ENCODE assay signal across 2 cellular contexts in the genomic region with DNA sequence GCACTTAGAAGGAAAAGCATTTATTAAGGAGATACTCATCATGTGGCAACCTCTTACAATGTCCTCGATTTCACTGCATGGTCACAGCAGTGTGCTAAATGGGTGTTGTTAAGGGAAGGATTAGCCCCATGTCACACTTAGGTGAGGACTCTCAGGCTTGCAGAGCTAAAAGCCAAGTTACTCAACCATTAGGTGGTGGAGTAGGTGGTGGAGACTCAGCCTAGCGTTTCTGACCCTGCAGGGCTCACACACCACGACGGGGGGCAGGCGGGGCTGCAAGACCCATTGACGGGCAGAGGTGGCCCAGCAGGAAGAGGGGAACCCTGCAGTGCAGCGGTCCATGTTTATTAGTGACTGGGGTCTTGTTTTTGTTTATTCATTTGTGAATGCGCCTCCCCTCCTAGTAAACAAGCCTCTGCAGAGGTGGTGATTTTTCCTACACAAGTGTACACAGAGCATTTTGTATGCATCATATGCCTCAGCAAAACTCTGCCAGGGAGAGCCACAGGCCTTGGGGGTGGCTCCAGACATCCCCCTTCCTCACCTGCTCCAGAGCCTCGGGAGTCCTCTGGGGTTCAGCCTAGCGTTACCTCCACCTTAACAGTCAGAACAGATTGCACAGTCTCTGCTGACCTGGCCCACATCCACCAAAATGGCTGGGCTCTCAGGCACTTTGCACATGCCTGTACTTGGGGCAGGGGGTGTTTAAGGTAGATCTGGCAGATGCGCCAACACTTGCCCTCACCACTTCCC.
TF ChIP-seq lines count a peak whose summit lies in the region.

No MANE protein-coding gene starts in this region.

TF ChIP-seq in GM23338, 12 proteins besides CTCF, POLR2A, EP300 and RAD21:
- no peak for TF ChIP-seq ETS1 (IDR thresholded peaks at IDR 0.05)
- no peak for TF ChIP-seq JUNB (IDR thresholded peaks at IDR 0.05; ENCODE audit: unreplicated experiment)
- TF ChIP-seq, protein P1, sequence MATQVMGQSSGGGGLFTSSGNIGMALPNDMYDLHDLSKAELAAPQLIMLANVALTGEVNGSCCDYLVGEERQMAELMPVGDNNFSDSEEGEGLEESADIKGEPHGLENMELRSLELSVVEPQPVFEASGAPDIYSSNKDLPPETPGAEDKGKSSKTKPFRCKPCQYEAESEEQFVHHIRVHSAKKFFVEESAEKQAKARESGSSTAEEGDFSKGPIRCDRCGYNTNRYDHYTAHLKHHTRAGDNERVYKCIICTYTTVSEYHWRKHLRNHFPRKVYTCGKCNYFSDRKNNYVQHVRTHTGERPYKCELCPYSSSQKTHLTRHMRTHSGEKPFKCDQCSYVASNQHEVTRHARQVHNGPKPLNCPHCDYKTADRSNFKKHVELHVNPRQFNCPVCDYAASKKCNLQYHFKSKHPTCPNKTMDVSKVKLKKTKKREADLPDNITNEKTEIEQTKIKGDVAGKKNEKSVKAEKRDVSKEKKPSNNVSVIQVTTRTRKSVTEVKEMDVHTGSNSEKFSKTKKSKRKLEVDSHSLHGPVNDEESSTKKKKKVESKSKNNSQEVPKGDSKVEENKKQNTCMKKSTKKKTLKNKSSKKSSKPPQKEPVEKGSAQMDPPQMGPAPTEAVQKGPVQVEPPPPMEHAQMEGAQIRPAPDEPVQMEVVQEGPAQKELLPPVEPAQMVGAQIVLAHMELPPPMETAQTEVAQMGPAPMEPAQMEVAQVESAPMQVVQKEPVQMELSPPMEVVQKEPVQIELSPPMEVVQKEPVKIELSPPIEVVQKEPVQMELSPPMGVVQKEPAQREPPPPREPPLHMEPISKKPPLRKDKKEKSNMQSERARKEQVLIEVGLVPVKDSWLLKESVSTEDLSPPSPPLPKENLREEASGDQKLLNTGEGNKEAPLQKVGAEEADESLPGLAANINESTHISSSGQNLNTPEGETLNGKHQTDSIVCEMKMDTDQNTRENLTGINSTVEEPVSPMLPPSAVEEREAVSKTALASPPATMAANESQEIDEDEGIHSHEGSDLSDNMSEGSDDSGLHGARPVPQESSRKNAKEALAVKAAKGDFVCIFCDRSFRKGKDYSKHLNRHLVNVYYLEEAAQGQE (IDR thresholded peaks at IDR 0.05; ENCODE audit: unreplicated experiment), result no peak
- no peak for TF ChIP-seq CREB1 (CRISPR knock-in tag; IDR thresholded peaks at IDR 0.05; ENCODE audit: low read depth)

TF ChIP-seq in H1, 55 proteins besides CTCF, POLR2A, EP300 and RAD21 (continued from another document):
- TF ChIP-seq E2F6 (IDR thresholded peaks at IDR 0.05), result no peak
- no peak for TF ChIP-seq GTF2F1 (IDR thresholded peaks at IDR 0.05; ENCODE audit: borderline replicate concordance, low read depth, low read length)
- TF ChIP-seq JUN (IDR thresholded peaks at IDR 0.05; ENCODE audit: low read depth, low read length), result no peak
- TF ChIP-seq CHD1 (IDR thresholded peaks at IDR 0.05; ENCODE audit: low read depth, low read length), result no peak
- no peak for TF ChIP-seq RBBP5 (IDR thresholded peaks at IDR 0.05; ENCODE audit: borderline replicate concordance, low read depth, low read length)
- no peak for TF ChIP-seq SUZ12 (IDR thresholded peaks at IDR 0.05; ENCODE audit: low read length)
- no peak for TF ChIP-seq ASH2L (IDR thresholded peaks at IDR 0.05; ENCODE audit: low read length)
- TF ChIP-seq, protein P2, sequence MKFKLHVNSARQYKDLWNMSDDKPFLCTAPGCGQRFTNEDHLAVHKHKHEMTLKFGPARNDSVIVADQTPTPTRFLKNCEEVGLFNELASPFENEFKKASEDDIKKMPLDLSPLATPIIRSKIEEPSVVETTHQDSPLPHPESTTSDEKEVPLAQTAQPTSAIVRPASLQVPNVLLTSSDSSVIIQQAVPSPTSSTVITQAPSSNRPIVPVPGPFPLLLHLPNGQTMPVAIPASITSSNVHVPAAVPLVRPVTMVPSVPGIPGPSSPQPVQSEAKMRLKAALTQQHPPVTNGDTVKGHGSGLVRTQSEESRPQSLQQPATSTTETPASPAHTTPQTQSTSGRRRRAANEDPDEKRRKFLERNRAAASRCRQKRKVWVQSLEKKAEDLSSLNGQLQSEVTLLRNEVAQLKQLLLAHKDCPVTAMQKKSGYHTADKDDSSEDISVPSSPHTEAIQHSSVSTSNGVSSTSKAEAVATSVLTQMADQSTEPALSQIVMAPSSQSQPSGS (IDR thresholded peaks at IDR 0.05; ENCODE audit: low read length), result no peak
- TF ChIP-seq RXRA (IDR thresholded peaks at IDR 0.05; ENCODE audit: insufficient read depth, low read depth, low read length), result no peak
- no peak for TF ChIP-seq NRF1 (IDR thresholded peaks at IDR 0.05; ENCODE audit: low read depth, low read length)
